ENCODE assay signal across 24 cellular contexts in genomic region chr3:40172560-40172959, GRCh38.
"Had no signal": no experiment of that assay in that cellular context is flagged by ENCODE, and none has a peak within 500 bp of the region (broad histone marks: within the 10 kb centered on the region; RNA-seq: fewer than 3 reads in every experiment).

No MANE protein-coding gene starts in this region.

- H3K36me3 ChIP-seq: brain microvascular endothelial cell, colonic mucosa, heart left ventricle, thyroid gland, upper lobe of right lung had no signal

- ATAC-seq: activated CD8-positive, alpha-beta memory T cell treated with anti-CD3 and anti-CD28 coated beads, Interleukin-2, amount 10 ng/mL, durations not matched to agents 7 days and 5 days; activated CD8-positive, alpha-beta T cell treated with anti-CD3 and anti-CD28 coated beads for 36 hours; left colon; mucosa of descending colon; upper lobe of right lung; WTC11 had no signal

- DNase-seq: activated CD4-positive, alpha-beta T cell treated with anti-CD3 and anti-CD28 coated beads for 1 hour; activated CD4-positive, alpha-beta T cell treated with anti-CD3 and anti-CD28 coated beads, Interleukin-2, amount 10 ng/mL, durations not matched to agents 7 days and 5 days; activated CD8-positive, alpha-beta memory T cell treated with anti-CD3 and anti-CD28 coated beads, Interleukin-2, amount 10 ng/mL, durations not matched to agents 7 days and 5 days; activated CD8-positive, alpha-beta T cell treated with anti-CD3 and anti-CD28 coated beads for 36 hours; activated effector memory CD4-positive, alpha-beta T cell treated with Interleukin-2 at 50 U/mL for 16 hours; activated naive CD4-positive, alpha-beta T cell treated with Interleukin-2 at 50 U/mL for 16 hours; activated T-cell treated with anti-CD3 and anti-CD28 coated beads for 4 hours; brain microvascular endothelial cell; central memory CD4-positive, alpha-beta T cell; colonic mucosa; effector memory CD4-positive, alpha-beta T cell; heart left ventricle; immature natural killer cell; kidney; left colon; mesendoderm; mucosa of descending colon; stimulated activated CD4-positive, alpha-beta T cell treated with anti-CD3 and anti-CD28 coated beads, Interleukin-12 subunit alpha, Interleukin-12 subunit beta, amount 100 ng/mL, for 4 hours; stimulated activated CD4-positive, alpha-beta T cell treated with anti-CD3 and anti-CD28 coated beads, Interleukin-4, amount 100 ng/mL, for 1 hour; T-helper 2 cell; thyroid gland; upper lobe of right lung had no signal

- H3K4me3 ChIP-seq: colonic mucosa, heart left ventricle, mucosa of descending colon, skin epidermis, thyroid gland, upper lobe of right lung had no signal

- H3K27ac ChIP-seq: brain microvascular endothelial cell, colonic mucosa, heart left ventricle, skin epidermis, thyroid gland, upper lobe of right lung had no signal

- H3K9me3 ChIP-seq: colonic mucosa, heart left ventricle, mucosa of descending colon, thyroid gland, upper lobe of right lung had no signal

- H3K27me3 ChIP-seq: brain microvascular endothelial cell, colonic mucosa, heart left ventricle, thyroid gland, upper lobe of right lung had no signal

- H3K4me1 ChIP-seq: colonic mucosa, upper lobe of right lung had no signal
